In genomic region chr7:83055197-83055596, GRCh38 we compare ENCODE assay signal across 9 cellular contexts.
"Had no signal": no experiment of that assay in that cellular context is flagged by ENCODE, and none has a peak within 500 bp of the region (broad histone marks: within the 10 kb centered on the region; RNA-seq: fewer than 3 reads in every experiment).

No MANE protein-coding gene starts in this region.

- DNase-seq: GM23248, H9, HCEC 1CT, Kasumi-1, KG1 had no signal

- H2AFZ ChIP-seq: GM23248 had no signal

- FAIRE-seq: H1, H54, HTR-8/SVneo, K562 had no signal

- H3K27ac ChIP-seq: GM23248 had no signal

- H3K9ac ChIP-seq: GM23248 had no signal

- ATAC-seq: K562 had no signal

- H3K4me3 ChIP-seq: GM23248, K562 had no signal
